Comparison of ENCODE assay signal across 7 cellular contexts in the genomic region with DNA sequence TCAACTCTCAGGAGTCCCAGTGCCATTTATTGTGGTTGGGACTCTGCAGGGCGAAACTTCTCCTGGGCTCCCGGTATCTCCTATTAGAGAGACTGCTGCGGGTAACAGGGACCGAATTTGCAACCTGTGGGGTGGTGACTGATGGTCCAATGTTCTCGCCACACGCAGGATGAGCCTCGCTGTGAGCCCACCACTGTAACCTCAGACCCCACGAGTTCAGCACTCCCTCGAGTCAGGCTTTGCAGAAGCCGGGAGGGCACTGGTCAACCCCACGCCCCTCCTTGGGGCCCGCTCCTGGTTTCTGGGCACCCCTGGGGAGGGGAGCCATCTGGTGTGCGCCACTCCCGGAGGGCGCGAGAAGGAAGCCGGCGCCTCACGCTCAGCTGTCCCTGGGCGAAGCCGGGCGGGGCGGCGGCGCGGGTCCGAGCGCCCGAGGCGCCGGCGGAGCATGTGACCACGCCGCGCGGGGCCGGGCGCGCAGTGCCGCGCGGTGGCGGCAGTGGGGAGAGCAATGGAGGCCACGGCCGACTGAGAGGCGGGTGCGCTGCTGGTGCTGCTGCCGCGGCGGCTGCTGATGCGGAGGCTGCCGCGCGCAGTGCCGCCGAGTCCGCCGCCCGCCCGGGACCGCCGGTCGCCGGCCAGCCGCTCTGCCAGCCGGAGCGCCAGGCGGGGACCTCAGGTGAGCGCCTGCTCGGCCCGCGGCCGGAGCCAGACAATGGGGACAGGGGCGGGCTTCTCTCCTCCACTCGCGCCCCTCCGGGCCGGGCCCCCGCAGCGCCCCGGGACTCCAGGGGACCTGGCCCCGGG.
DNase-seq lines count a peak whose midpoint lies in the region; ATAC-seq, FAIRE-seq and TF ChIP-seq lines count a peak whose summit lies in the region.

No MANE protein-coding gene starts in this region.

- FAIRE-seq in astrocyte (lab: Jason Lieb, UNC), result no peak

- H3K9me3 ChIP-seq in RWPE2 (ENCODE audit: severe bottlenecking) (no peaks in the 10 kb centered on the region), astrocyte (ENCODE audit: insufficient read depth, low read depth, low read length) (no peaks in the 10 kb centered on the region)

- H3K4me2 ChIP-seq in astrocyte (ENCODE audit: low read length), result peak overlapping the region; percentile 99

- peak; percentile 60 for TF ChIP-seq CTCF in GM12865 (IDR thresholded peaks at IDR 0.05; ENCODE audit: insufficient read depth, low read depth, low read length, missing control alignments)
- peak; percentile 73 for TF ChIP-seq CTCF in RWPE2 (IDR thresholded peaks at IDR 0.05; ENCODE audit: poor library complexity, severe bottlenecking)
- TF ChIP-seq CTCF in astrocyte (IDR thresholded peaks at IDR 0.05; ENCODE audit: insufficient read depth, low read depth, low read length), result no peak

- peak; percentile 83 for ATAC-seq in RWPE2 (ENCODE audit: low read depth)

- H3K36me3 ChIP-seq in RWPE2 (ENCODE audit: low read depth), result no peaks in the 10 kb centered on the region
- no peaks in the 10 kb centered on the region for H3K36me3 ChIP-seq in astrocyte (ENCODE audit: insufficient read depth, low read length)

- no peaks in the 10 kb centered on the region for H3K36me3 Mint-ChIP-seq in astrocyte (ENCODE audit: low read depth, unreplicated experiment)

- no peak overlapping the region for H3K27ac ChIP-seq in RWPE2 (ENCODE audit: poor library complexity, severe bottlenecking)
- H3K27ac ChIP-seq in astrocyte (ENCODE audit: low read depth, low read length), result no peak overlapping the region

- peaks cover 2% of the 10 kb centered on the region for H3K4me1 Mint-ChIP-seq in astrocyte (ENCODE audit: low read depth, unreplicated experiment)

- peak; percentile 75 for DNase-seq in GM12865 (ENCODE audit: low read depth)
- DNase-seq in H4 (ENCODE audit: low spot score), result peak; percentile 32
- peak; percentile 63 for DNase-seq in KG1 (lab: John Stamatoyannopoulos, UW)
- DNase-seq in RWPE2 (ENCODE audit: low spot score), result no peak
- DNase-seq in astrocyte (ENCODE audit: low read depth), result peak; percentile 27
- DNase-seq in hypothalamus (lab: John Stamatoyannopoulos, UW), result peak in 47 of 51 donors; percentile 3 to 76 (median 48)
- peak; percentile 90 for DNase-seq in retina

- H3K9me3 Mint-ChIP-seq in astrocyte (ENCODE audit: unreplicated experiment), result no peaks in the 10 kb centered on the region

- peak overlapping the region; percentile 97 for H2AFZ ChIP-seq in astrocyte (ENCODE audit: low read depth, low read length)

- H3K27me3 ChIP-seq in RWPE2 (ENCODE audit: insufficient read depth, poor library complexity, severe bottlenecking) (peaks cover 46% of the 10 kb centered on the region), astrocyte (ENCODE audit: insufficient read depth, low read length) (no peaks in the 10 kb centered on the region)

- H3K27me3 Mint-ChIP-seq in astrocyte (ENCODE audit: low read depth, unreplicated experiment), result peaks cover 4% of the 10 kb centered on the region

- no peak overlapping the region for H3K27ac Mint-ChIP-seq in astrocyte (ENCODE audit: unreplicated experiment)

- H3K4me1 ChIP-seq in RWPE2 (ENCODE audit: insufficient read depth, poor library complexity, severe bottlenecking), result no peaks in the 10 kb centered on the region
- peaks cover 11% of the 10 kb centered on the region for H3K4me1 ChIP-seq in astrocyte (ENCODE audit: insufficient read depth, low read length)

- H4K20me1 ChIP-seq in astrocyte (ENCODE audit: insufficient read depth, low read length), result no peaks in the 10 kb centered on the region

- H3K4me3 Mint-ChIP-seq in astrocyte (ENCODE audit: unreplicated experiment), result peak overlapping the region; percentile 88

- H3K4me3 ChIP-seq in GM12865 (ENCODE audit: low read depth, low read length), result peak overlapping the region; percentile 59
- peak overlapping the region; percentile 47 for H3K4me3 ChIP-seq in RWPE2 (ENCODE audit: severe bottlenecking)
- peak overlapping the region; percentile 78 for H3K4me3 ChIP-seq in astrocyte (ENCODE audit: insufficient read depth, low read depth, low read length)

- H3K79me2 ChIP-seq in astrocyte (ENCODE audit: insufficient read depth, low read length), result peaks cover 4% of the 10 kb centered on the region

- H3K9ac ChIP-seq in astrocyte (ENCODE audit: low read length), result peak overlapping the region; percentile 81
